Comparison of ENCODE assay signal across 11 cellular contexts in the genomic region with DNA sequence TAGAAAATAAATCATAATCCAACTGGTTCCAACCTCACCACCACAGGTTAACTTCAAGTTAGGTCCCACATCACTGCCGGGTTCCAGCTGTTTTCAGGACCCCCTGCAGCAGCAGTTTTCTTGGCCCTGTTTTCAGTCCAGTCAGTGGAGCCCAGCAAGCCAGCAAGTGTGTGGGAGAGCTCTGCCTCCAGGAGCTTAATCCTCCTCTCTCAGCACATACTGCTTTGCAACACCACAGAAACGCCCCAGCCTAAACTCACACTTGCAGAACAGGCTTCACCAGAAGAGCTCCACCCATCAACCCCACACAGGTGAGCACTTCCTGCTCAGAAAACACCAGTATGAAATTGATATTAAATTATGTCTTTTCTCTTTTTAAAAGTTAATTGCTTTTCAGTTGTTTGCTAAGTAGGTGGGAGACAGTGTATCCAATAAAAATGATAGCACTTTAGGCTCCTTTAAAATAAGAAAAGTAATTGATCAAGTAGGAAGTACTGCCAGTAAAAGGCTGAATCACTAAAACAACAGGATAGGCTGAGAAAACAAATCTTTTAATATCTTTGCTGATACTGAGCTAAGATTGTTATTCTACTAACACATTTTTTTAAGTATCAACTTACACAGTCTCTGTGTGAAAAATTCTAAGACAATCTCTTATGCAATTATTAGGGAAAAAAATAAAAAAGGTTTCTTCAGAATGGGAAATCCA.
DNase-seq lines count a peak whose midpoint lies in the region; ATAC-seq and TF ChIP-seq lines count a peak whose summit lies in the region.
"Had no signal": no experiment of that assay in that cellular context is flagged by ENCODE, and none has a peak within 500 bp of the region (broad histone marks: within the 10 kb centered on the region; RNA-seq: fewer than 3 reads in every experiment).

No MANE protein-coding gene starts in this region.

- DNase-seq in COLO668 (lab: John Stamatoyannopoulos, UW; ENCODE audit: unreplicated experiment) = peak; percentile 14
- DNase-seq in NCI-H146 (lab: John Stamatoyannopoulos, UW) = peak; percentile 54
- peak; percentile 91 for DNase-seq in mammary epithelial cell
- no peak for DNase-seq in left ventricle myocardium inferior
- DNase-seq: NCI-H446; stimulated activated CD4-positive, alpha-beta T cell treated with anti-CD3 and anti-CD28 coated beads, Interleukin-12 subunit alpha, Interleukin-12 subunit beta, amount 100 ng/mL, for 4 hours had no signal

- WGBS in mammary epithelial cell (ENCODE audit: low coverage, missing lambda C conversion rate) = 0% methylated on average over 2 of the region's 2 CpGs

- no peak for TF ChIP-seq CTCF in mammary epithelial cell (conservative IDR thresholded peaks at IDR 0.05 in 1 of 2, IDR thresholded peaks at IDR 0.05 in 1 of 2; ENCODE audit: extremely low read depth in 1 of 2, insufficient read depth in 1 of 2, low read depth in 1 of 2, low read length in 2 of 2)
- TF ChIP-seq CTCF in left ventricle myocardium inferior (IDR thresholded peaks at IDR 0.05; ENCODE audit: borderline replicate concordance) = no peak

- no peaks in the 10 kb centered on the region for H3K79me2 ChIP-seq in mammary epithelial cell (ENCODE audit: insufficient read depth, low read length)

- H3K27ac ChIP-seq in mammary epithelial cell (ENCODE audit: insufficient read depth, low read depth, low read length) = peak overlapping the region; percentile 59
- peak overlapping the region; percentile 74 to 76 for H3K27ac ChIP-seq in mucosa of rectum (ENCODE audit: low read depth in 2 of 2, low read length in 2 of 2)
- H3K27ac ChIP-seq in left ventricle myocardium inferior (replicated peaks) = no peak overlapping the region
- H3K27ac ChIP-seq: gastroesophageal sphincter had no signal

- no peak for ATAC-seq in GM18511 (IDR thresholded peaks at IDR 0.05; ENCODE audit: unreplicated experiment)
- no peak for ATAC-seq in GM18517 (IDR thresholded peaks at IDR 0.05; ENCODE audit: unreplicated experiment)
- ATAC-seq in HG02642 (IDR thresholded peaks at IDR 0.05; ENCODE audit: poor library complexity, unreplicated experiment) = no peak
- ATAC-seq: gastroesophageal sphincter had no signal

- H3K9ac ChIP-seq in mammary epithelial cell (ENCODE audit: insufficient read depth, low read length) (no peak overlapping the region), mucosa of rectum (ENCODE audit: low read depth in 1 of 2, low read length in 2 of 2) (peak overlapping the region; percentile 70 to 81)

- peaks cover 20% of the 10 kb centered on the region for H3K4me1 ChIP-seq in mammary epithelial cell (ENCODE audit: insufficient read depth, low read length)
- H3K4me1 ChIP-seq in mucosa of rectum (ENCODE audit: control insufficient read depth in 2 of 2, insufficient read depth in 2 of 2, low read length in 2 of 2) = peaks cover 0 to 10% of the 10 kb centered on the region in 2 donors
- H3K4me1 ChIP-seq in left ventricle myocardium inferior = peaks cover 12% of the 10 kb centered on the region

- in situ Hi-C loops in mammary epithelial cell (cut with MboI; ENCODE audit: low sequenced_read_pairs in 2 of 2) = no loop called here

- BruUV-seq in mammary epithelial cell (replicated peaks; lab: Mats Ljungman, UMichigan) = no TSS peak

- dilution Hi-C loops in mammary epithelial cell (cut with HindIII; ENCODE audit: low sequenced_read_pairs) = no loop called here

- H3K36me3 ChIP-seq in mammary epithelial cell (ENCODE audit: insufficient read depth, low read length) = no peaks in the 10 kb centered on the region
- H3K36me3 ChIP-seq in mucosa of rectum (ENCODE audit: control insufficient read depth in 2 of 2, insufficient read depth in 2 of 2, low read length in 2 of 2) = no peaks in the 10 kb centered on the region
- no peaks in the 10 kb centered on the region for H3K36me3 ChIP-seq in left ventricle myocardium inferior
- H3K36me3 ChIP-seq: gastroesophageal sphincter had no signal

- no peaks in the 10 kb centered on the region for H4K20me1 ChIP-seq in mammary epithelial cell (ENCODE audit: insufficient read depth, low read length)

- H3K9me3 ChIP-seq in mammary epithelial cell (replicated peaks; ENCODE audit: insufficient read depth, low read length) (no peaks in the 10 kb centered on the region), mucosa of rectum (ENCODE audit: control insufficient read depth in 2 of 2, low read length in 2 of 2) (no peaks in the 10 kb centered on the region), left ventricle myocardium inferior (replicated peaks) (no peaks in the 10 kb centered on the region)
- H3K9me3 ChIP-seq: gastroesophageal sphincter had no signal

- peak overlapping the region; percentile 6 to 38 (median 30) for H3K4me3 ChIP-seq in mammary epithelial cell (replicated peaks in 1 of 3; ENCODE audit: insufficient read depth in 1 of 3, low read depth in 2 of 3, low read length in 3 of 3)
- H3K4me3 ChIP-seq in mucosa of rectum (ENCODE audit: low read length in 2 of 2) = peak overlapping the region; percentile 84 to 87
- H3K4me3 ChIP-seq in left ventricle myocardium inferior = no peak overlapping the region
- H3K4me3 ChIP-seq: gastroesophageal sphincter had no signal

- intact Hi-C loops in mammary epithelial cell (cut with micrococcal nuclease) (no loop called here), left ventricle myocardium inferior (cut with micrococcal nuclease) (no loop called here)

- CTCF ChIA-PET in mammary epithelial cell (lab: Charles Lee; ENCODE audit: low non-redundant PET) = interaction anchor here (0.6 kb wide), 1 partner anchor 118 kb away, joined by 9 read pairs; no protein-coding TSS in a partner anchor

- H3K27me3 ChIP-seq in mammary epithelial cell (ENCODE audit: insufficient read depth, low read length) (no peaks in the 10 kb centered on the region), mucosa of rectum (ENCODE audit: control insufficient read depth in 2 of 2, insufficient read depth in 2 of 2, low read length in 2 of 2) (no peaks in the 10 kb centered on the region), left ventricle myocardium inferior (ENCODE audit: low read depth) (no peaks in the 10 kb centered on the region)
- H3K27me3 ChIP-seq: gastroesophageal sphincter had no signal

- H2AFZ ChIP-seq in mammary epithelial cell (ENCODE audit: low read depth, low read length) = peak overlapping the region; percentile 32

- H3K4me2 ChIP-seq in mammary epithelial cell (ENCODE audit: insufficient read depth, low read depth, low read length) = peak overlapping the region; percentile 71
